Comparison of ENCODE assay signal across 14 cellular contexts in the genomic region with DNA sequence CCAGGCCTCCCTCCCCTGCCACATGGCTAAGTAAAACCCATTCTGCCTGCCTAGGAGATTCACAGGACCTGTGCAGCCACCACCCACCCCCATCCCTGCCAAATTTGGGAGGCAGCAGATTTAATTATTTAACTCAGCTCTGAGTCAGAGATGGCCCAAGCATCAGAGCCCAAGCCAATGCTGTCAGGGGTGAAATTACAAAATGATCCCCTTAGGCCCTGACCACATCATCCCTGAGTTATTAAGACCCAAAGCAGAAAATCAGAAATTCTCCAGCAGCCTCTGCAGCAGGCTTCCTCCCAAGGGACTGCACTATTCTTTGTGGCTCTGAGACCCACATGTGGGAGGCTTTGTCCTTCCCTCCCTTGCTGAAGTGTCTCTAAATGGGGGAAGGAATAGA. TPM values are rescaled to one million over a fixed set of nuclear protein-coding genes. Genes with fewer than 3 reads are reported as not detected.
DNase-seq lines count a peak whose midpoint lies in the region; ATAC-seq, FAIRE-seq and TF ChIP-seq lines count a peak whose summit lies in the region.
"Had no signal": no experiment of that assay in that cellular context is flagged by ENCODE, and none has a peak within 500 bp of the region (broad histone marks: within the 10 kb centered on the region; RNA-seq: fewer than 3 reads in every experiment).

No MANE protein-coding gene starts in this region.

- in situ Hi-C loops in brain microvascular endothelial cell (cut with HindIII; ENCODE audit: low pct_ligation_motif_present, low sequenced_read_pairs), result no loop called here

- no peak for TF ChIP-seq CTCF in AG04450 (IDR thresholded peaks at IDR 0.05; ENCODE audit: low read depth, low read length)
- TF ChIP-seq CTCF in H1 (IDR thresholded peaks at IDR 0.05; ENCODE audit: control extremely low read depth in 1 of 3, insufficient read depth in 1 of 3, low read depth in 1 of 3, low read length in 3 of 3), result no peak
- no peak for TF ChIP-seq CTCF in mucosa of descending colon (IDR thresholded peaks at IDR 0.05)
- no peak for TF ChIP-seq CTCF in brain microvascular endothelial cell (IDR thresholded peaks at IDR 0.05; ENCODE audit: low read depth, low read length, missing control alignments)

- H3K36me3 ChIP-seq in MG63, result no peaks in the 10 kb centered on the region
- H3K36me3 ChIP-seq in H1 (ENCODE audit: control insufficient read depth in 2 of 4, insufficient read depth in 4 of 4, low read length in 3 of 4), result no peaks in the 10 kb centered on the region
- no peaks in the 10 kb centered on the region for H3K36me3 ChIP-seq in mucosa of descending colon (ENCODE audit: low read depth)
- no peaks in the 10 kb centered on the region for H3K36me3 ChIP-seq in brain microvascular endothelial cell (replicated peaks)
- H3K36me3 ChIP-seq: heart right ventricle, tibial nerve had no signal

- no peak overlapping the region for H3K18ac ChIP-seq in H1 (ENCODE audit: extremely low read depth, low read length)

- H3K14ac ChIP-seq in H1 (ENCODE audit: insufficient read length), result no peak overlapping the region

- no peak overlapping the region for H2BK12ac ChIP-seq in H1 (ENCODE audit: low read depth, low read length)

- DNase-seq in AG04450 (ENCODE audit: low read depth, low spot score) (peak; percentile 61), MG63 (peak; percentile 87), H1 (ENCODE audit: low read depth in 1 of 2, low spot score in 2 of 2) (no peak), mucosa of descending colon (no peak), brain microvascular endothelial cell (no peak)
- no peak for DNase-seq in central memory CD4-positive, alpha-beta T cell
- no peak for DNase-seq in stimulated activated CD8-positive, alpha-beta memory T cell treated with anti-CD3 and anti-CD28 coated beads, Interleukin-4, amount 100 ng/mL, for 48 hours
- DNase-seq: caudate nucleus, heart right ventricle, NCI-H524, SW 1271 had no signal

- no peak overlapping the region for H3K56ac ChIP-seq in H1 (replicated peaks; ENCODE audit: insufficient read length, low read depth, low read length)

- no peak overlapping the region for H4K8ac ChIP-seq in H1 (ENCODE audit: extremely low read depth, insufficient read depth, low read length)

- H2BK120ac ChIP-seq in H1 (replicated peaks; ENCODE audit: low read depth, low read length), result no peak overlapping the region

- H3K79me1 ChIP-seq in H1 (ENCODE audit: low read depth, low read length), result no peaks in the 10 kb centered on the region

- H2AK5ac ChIP-seq in H1 (ENCODE audit: low read depth, low read length), result no peak overlapping the region

- H3K23ac ChIP-seq in H1 (ENCODE audit: insufficient read length), result no peak overlapping the region

- H3K27me3 ChIP-seq in AG04450 (ENCODE audit: control insufficient read depth, insufficient read depth, low read length) (no peaks in the 10 kb centered on the region), MG63 (no peaks in the 10 kb centered on the region), H1 (replicated peaks in 1 of 4; ENCODE audit: control insufficient read depth in 3 of 4, extremely low read depth in 1 of 4, insufficient read depth in 3 of 4, low read length in 3 of 4) (no peaks in the 10 kb centered on the region), brain microvascular endothelial cell (replicated peaks) (no peaks in the 10 kb centered on the region)
- H3K27me3 ChIP-seq: heart right ventricle, tibial nerve had no signal

- no peaks in the 10 kb centered on the region; the same call in 1 of the 2 replicates for H3K23me2 ChIP-seq in H1 (ENCODE audit: low read depth, low read length)

- H3K9me3 ChIP-seq in AG04450 (ENCODE audit: control insufficient read depth, insufficient read depth, low read length) (no peaks in the 10 kb centered on the region), MG63 (no peaks in the 10 kb centered on the region), H1 (ENCODE audit: insufficient read depth in 2 of 2, low read depth in 1 of 2, low read length in 1 of 2) (no peaks in the 10 kb centered on the region), mucosa of descending colon (no peaks in the 10 kb centered on the region)
- H3K9me3 ChIP-seq: heart right ventricle, tibial nerve had no signal

- H3K27ac ChIP-seq in AG04450 (ENCODE audit: low read depth, low read length), result peak overlapping the region; percentile 70
- no peak overlapping the region for H3K27ac ChIP-seq in H1 (ENCODE audit: low read depth, low read length)
- no peak overlapping the region for H3K27ac ChIP-seq in brain microvascular endothelial cell

- no peak for FAIRE-seq in H1 (lab: Jason Lieb, UNC)
- FAIRE-seq: K562 had no signal

- POLR2A ChIA-PET in AG04450 (lab: Yijun Ruan, JAX) (interaction anchor here (3.0 kb wide), 1 partner anchor 11 kb away, joined by 28 read pairs; no protein-coding TSS in a partner anchor), H1 (lab: Charles Lee; ENCODE audit: partially characterized antibody) (interaction anchor here (2.3 kb wide), 1 partner anchor 54 kb away, joined by 10 read pairs; no protein-coding TSS in a partner anchor)

- H4K20me1 ChIP-seq in H1 (replicated peaks in 1 of 2; ENCODE audit: control insufficient read depth in 1 of 2, insufficient read depth in 2 of 2, low read length in 2 of 2), result no peaks in the 10 kb centered on the region

- H3K4ac ChIP-seq in H1 (replicated peaks; ENCODE audit: insufficient read length, low read depth, low read length), result no peak overlapping the region

- H4K91ac ChIP-seq in H1 (replicated peaks; ENCODE audit: insufficient read length, low read length), result no peak overlapping the region

- no peak overlapping the region; a peak in 1 of 7 replicates for H3K9ac ChIP-seq in H1 (replicated peaks in 1 of 4; ENCODE audit: extremely low read depth in 1 of 4, low read depth in 3 of 4, low read length in 3 of 4)

- no peak for TF ChIP-seq EP300 in H1 (IDR thresholded peaks at IDR 0.05; ENCODE audit: borderline replicate concordance in 1 of 2, low read depth in 2 of 2, low read length in 2 of 2)

- no peak overlapping the region for H4K5ac ChIP-seq in H1 (ENCODE audit: insufficient read length, low read depth, low read length)

- 0 out of 2 replicates have a peak overlapping the region, but pooled peaks have one; percentile 13 for H2BK5ac ChIP-seq in H1 (ENCODE audit: low read depth, low read length)

- TF ChIP-seq POLR2A in H1 (IDR thresholded peaks at IDR 0.05; ENCODE audit: control extremely low read depth in 1 of 2, low read depth in 2 of 2, low read length in 2 of 2), result no peak

- no peaks in the 10 kb centered on the region for H3K79me2 ChIP-seq in H1 (ENCODE audit: control insufficient read depth in 1 of 2, insufficient read depth in 2 of 2, low read length in 2 of 2)

- H3K4me1 ChIP-seq in H1 (replicated peaks in 1 of 4; ENCODE audit: control insufficient read depth in 3 of 4, insufficient read depth in 4 of 4, low read length in 3 of 4), result peaks cover 0 to 28% (median 11%) of the 10 kb centered on the region in 4 experiments; a peak in 4 of 7 replicates
- no peaks in the 10 kb centered on the region for H3K4me1 ChIP-seq in mucosa of descending colon (ENCODE audit: low read depth)

- TF ChIP-seq RAD21 in H1 (IDR thresholded peaks at IDR 0.05 in 1 of 2, conservative IDR thresholded peaks at IDR 0.05 in 1 of 2; ENCODE audit: low read depth in 2 of 2, low read length in 2 of 2), result no peak

- H2BK15ac ChIP-seq in H1 (ENCODE audit: low read length), result no peak overlapping the region

- H2BK20ac ChIP-seq in H1 (ENCODE audit: low read length), result 0 out of 2 replicates have a peak overlapping the region, but pooled peaks have one; percentile 82

- CTCF ChIA-PET in AG04450 (lab: Charles Lee) (interaction anchor here (1.9 kb wide), 1 partner anchor 10 kb away, joined by 6 read pairs; no protein-coding TSS in a partner anchor), H1 (lab: Charles Lee; ENCODE audit: partially characterized antibody) (interaction anchor here (0.8 to 13.7 kb wide), 15 partner anchors 7 to 158 kb away, joined by 3 to 312 read pairs (median 10); no protein-coding TSS in a partner anchor)

- intact Hi-C loops in mucosa of descending colon (cut with DNase I, micrococcal nuclease), result no loop called here

- no peak overlapping the region for H3K4me3 ChIP-seq in AG04450 (ENCODE audit: low read depth, low read length)
- no peak overlapping the region for H3K4me3 ChIP-seq in MG63
- no peak overlapping the region for H3K4me3 ChIP-seq in H1 (ENCODE audit: extremely low read depth in 1 of 4, insufficient read depth in 2 of 4, low read depth in 3 of 4, low read length in 4 of 4)
- H3K4me3 ChIP-seq in mucosa of descending colon, result no peak overlapping the region
- H3K4me3 ChIP-seq in brain microvascular endothelial cell (ENCODE audit: low read depth, low read length), result no peak overlapping the region
- H3K4me3 ChIP-seq: heart right ventricle, K562, tibial nerve had no signal

- H3K4me2 ChIP-seq in H1 (ENCODE audit: insufficient read depth in 1 of 2, low read depth in 2 of 2, low read length in 2 of 2), result no peak overlapping the region

- H2AFZ ChIP-seq in H1 (ENCODE audit: low read length), result no peak overlapping the region; the same call in 1 of the 2 replicates

- ATAC-seq in mucosa of descending colon, result peak; percentile 34
- no peak for ATAC-seq in activated CD4-positive, CD25-positive, alpha-beta regulatory T cell treated with anti-CD3 and anti-CD28 coated beads, Interleukin-2, amount 50 U/mL, for 24 hours
- ATAC-seq: K562 had no signal

TF ChIP-seq in H1, 55 proteins besides CTCF, POLR2A, EP300 and RAD21 (continues in another document):
- TF ChIP-seq GTF2F1 (IDR thresholded peaks at IDR 0.05; ENCODE audit: borderline replicate concordance, low read depth, low read length), result no peak
- TF ChIP-seq SIRT6 (IDR thresholded peaks at IDR 0.05; ENCODE audit: low read length), result no peak
- no peak for TF ChIP-seq POLR2AphosphoS5 (IDR thresholded peaks at IDR 0.05; ENCODE audit: low read depth, low read length)
- no peak for TF ChIP-seq SRF (IDR thresholded peaks at IDR 0.05; ENCODE audit: low read depth, low read length)
- no peak for TF ChIP-seq TCF12 (IDR thresholded peaks at IDR 0.05; ENCODE audit: low read depth, low read length)
- no peak for TF ChIP-seq NANOG (IDR thresholded peaks at IDR 0.05; ENCODE audit: insufficient read depth, low read depth, low read length, poor library complexity, severe bottlenecking)

RNA-seq across cellular contexts. Expression of gene RRAS2, which starts 52.8 kb away (rescaled TPM):
- 74.5 and 95.8 TPM in 2 replicates for polyA plus RNA-seq in AG04450 (2011; rRNA removed)
- 21.8 and 45.0 TPM in 2 replicates for polyA minus RNA-seq in AG04450 (2011; rRNA and poly(A)+ RNA removed)
- 169 and 218 TPM in 2 replicates for total RNA-seq in MG63 (2014; rRNA removed; shearing (Covaris generic); ENCODE audit: low replicate concordance)
- total RNA-seq in H1 (2021; fragmentation: NEBNext Ultra II Directional; extraction: Animal tissue kit (Norgen Biotek cat#: 25700)), result 220 and 234 TPM in 2 replicates
- 48.5 and 72.3 TPM in 2 replicates for polyA plus RNA-seq in H1 (2011; rRNA removed)
- polyA plus RNA-seq in H1 (2011; cell fraction: cytosol; rRNA removed), result 100 TPM
- polyA plus RNA-seq in H1 (2011; cell fraction: nucleus; rRNA removed), result 27.8 TPM
- polyA plus RNA-seq in H1 (2012, experiment 1 of 2), result 94.8 to 171 TPM (median 113 TPM) in 4 replicates
- 51.6 TPM for polyA plus RNA-seq in H1 (2012, experiment 2 of 2)
- 142 TPM for polyA plus RNA-seq in H1 (2013, experiment 1 of 2)
- polyA plus RNA-seq in H1 (2013, experiment 2 of 2), result 146 TPM
- polyA minus RNA-seq in H1 (2011; rRNA and poly(A)+ RNA removed), result 46.3 and 83.7 TPM in 2 replicates
- polyA minus RNA-seq in H1 (2011; cell fraction: cytosol; rRNA and poly(A)+ RNA removed), result 105 TPM
- polyA minus RNA-seq in H1 (2011; cell fraction: nucleus; rRNA and poly(A)+ RNA removed), result 85.4 TPM
- 10 to 100 TPM; 23.5 to 43.3 (median 27.6) TPM for total RNA-seq in mucosa of descending colon

Comparison
In these comparisons a context has a peak if more than half of its experiments do, and no peak if none do; other contexts are left out.
1. DNase-seq: peak in AG04450 (single experiment) and MG63 (single experiment); none in H1 (0 of 2), mucosa of descending colon (0 of 3), central memory CD4-positive, alpha-beta T cell (single experiment), brain microvascular endothelial cell (single experiment) and stimulated activated CD8-positive, alpha-beta memory T cell treated with anti-CD3 and anti-CD28 coated beads, Interleukin-4, amount 100 ng/mL, for 48 hours (single experiment).